13 cellular contexts compared by ENCODE assay signal in the genomic region with DNA sequence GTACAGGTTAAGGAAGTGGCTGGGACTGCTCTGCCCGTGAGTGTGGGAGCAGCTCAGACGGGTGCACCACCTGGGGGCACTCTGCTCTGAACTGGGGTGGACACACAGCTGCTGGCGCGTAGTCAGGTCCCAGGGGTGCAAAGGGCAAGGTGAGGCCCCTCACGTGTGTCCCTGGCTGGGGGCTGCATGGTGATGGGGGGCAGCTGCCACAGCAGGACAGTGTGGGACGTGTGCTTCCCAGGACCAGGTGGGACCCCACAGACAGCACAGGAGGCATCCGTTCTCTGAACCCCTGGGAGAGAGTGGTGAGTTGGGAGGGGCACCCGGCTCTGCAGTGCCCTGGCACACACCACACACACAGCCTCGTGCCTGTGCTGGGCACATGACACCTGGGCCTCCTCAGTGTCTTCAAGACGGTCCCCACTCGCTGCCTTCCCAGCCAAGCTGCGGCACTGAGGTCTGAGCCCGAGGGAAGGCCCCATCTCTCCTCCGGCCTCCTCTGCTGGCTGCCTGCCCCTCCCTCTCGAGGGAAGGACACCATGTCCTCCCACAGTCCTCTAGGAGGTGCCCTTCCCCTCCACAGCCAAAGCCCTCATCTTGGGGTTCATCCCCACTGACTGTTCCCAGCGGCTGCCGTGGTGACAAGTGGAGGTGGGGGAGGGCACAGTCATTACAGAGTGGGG. TPM values are rescaled to one million over a fixed set of nuclear protein-coding genes. Genes with fewer than 3 reads are reported as not detected.
DNase-seq lines count a peak whose midpoint lies in the region; ATAC-seq and TF ChIP-seq lines count a peak whose summit lies in the region.
"Had no signal": no experiment of that assay in that cellular context is flagged by ENCODE, and none has a peak within 500 bp of the region (broad histone marks: within the 10 kb centered on the region; RNA-seq: fewer than 3 reads in every experiment).

No MANE protein-coding gene starts in this region.

- H3K27ac Mint-ChIP-seq in activated T-cell treated with anti-CD3 and anti-CD28 coated beads, Interleukin-2, amount 50 U/mL, for 24 hours: no peak overlapping the region
- H3K27ac Mint-ChIP-seq: activated naive CD4-positive, alpha-beta T cell treated with anti-CD3 and anti-CD28 coated beads, Interleukin-2, amount 50 U/mL, for 24 hours had no signal

- H3K36me3 ChIP-seq in aorta (ENCODE audit: control insufficient read depth in 1 of 2, insufficient read depth in 2 of 2, low read length in 1 of 2): no peaks in the 10 kb centered on the region
- peaks cover 0 to 19% (median 0%) of the 10 kb centered on the region in 6 donors for H3K36me3 ChIP-seq in spleen
- H3K36me3 ChIP-seq: heart right ventricle had no signal

- H3K27me3 ChIP-seq in aorta (ENCODE audit: control insufficient read depth in 1 of 2, insufficient read depth in 2 of 2, low read length in 1 of 2) (no peaks in the 10 kb centered on the region), spleen (replicated peaks in 1 of 7) (no peaks in the 10 kb centered on the region)
- H3K27me3 ChIP-seq: heart right ventricle had no signal

- H3K9me3 ChIP-seq in aorta (ENCODE audit: control insufficient read depth, low read length) (no peaks in the 10 kb centered on the region), spleen (no peaks in the 10 kb centered on the region)
- H3K9me3 ChIP-seq: heart right ventricle had no signal

- intact Hi-C loops in aorta (cut with DNase I): no loop called here
- intact Hi-C loops in spleen (cut with DNase I; ENCODE audit: low total_unique reads): no loop called here

- 78 to 83% methylated on average over 17 of the region's 17 CpGs for WGBS in aorta, 2 donors
- 78 to 87% (median 81%) methylated on average over 9 to 17 of the region's 17 CpGs for WGBS in spleen, 5 donors

- no peaks in the 10 kb centered on the region for H3K9me3 Mint-ChIP-seq in activated T-cell treated with anti-CD3 and anti-CD28 coated beads, Interleukin-2, amount 50 U/mL, for 24 hours
- H3K9me3 Mint-ChIP-seq: activated naive CD4-positive, alpha-beta T cell treated with anti-CD3 and anti-CD28 coated beads, Interleukin-2, amount 50 U/mL, for 24 hours had no signal

- H3K4me1 ChIP-seq in aorta (ENCODE audit: control insufficient read depth in 1 of 2, insufficient read depth in 2 of 2, low read length in 2 of 2) (no peaks in the 10 kb centered on the region), spleen (no peaks in the 10 kb centered on the region)
- H3K4me1 ChIP-seq: heart right ventricle had no signal

- H3K4me3 ChIP-seq in aorta (ENCODE audit: low read length in 2 of 2): no peak overlapping the region
- no peak overlapping the region for H3K4me3 ChIP-seq in spleen
- no peak overlapping the region for H3K4me3 ChIP-seq in coronary artery
- H3K4me3 ChIP-seq: heart right ventricle, skin epidermis had no signal

- peaks cover 61% of the 10 kb centered on the region for H3K36me3 Mint-ChIP-seq in activated T-cell treated with anti-CD3 and anti-CD28 coated beads, Interleukin-2, amount 50 U/mL, for 24 hours (ENCODE audit: low read depth)

- H3K4me1 Mint-ChIP-seq in activated T-cell treated with anti-CD3 and anti-CD28 coated beads, Interleukin-2, amount 50 U/mL, for 24 hours (ENCODE audit: low read depth): peaks cover 8% of the 10 kb centered on the region

- H3K27me3 Mint-ChIP-seq in activated T-cell treated with anti-CD3 and anti-CD28 coated beads, Interleukin-2, amount 50 U/mL, for 24 hours: no peaks in the 10 kb centered on the region
- H3K27me3 Mint-ChIP-seq: activated naive CD4-positive, alpha-beta T cell treated with anti-CD3 and anti-CD28 coated beads, Interleukin-2, amount 50 U/mL, for 24 hours had no signal

- H3K27ac ChIP-seq in aorta (ENCODE audit: low read depth in 1 of 2, low read length in 2 of 2) (no peak overlapping the region), spleen (no peak overlapping the region), coronary artery (no peak overlapping the region)
- H3K27ac ChIP-seq: heart right ventricle, skin epidermis had no signal

- no peak for TF ChIP-seq POLR2A in spleen (IDR thresholded peaks at IDR 0.05)

- peak; percentile 19 for ATAC-seq in aorta (ENCODE audit: low FRiP score)

- peak in 2 of 11 experiments; percentile 16 to 22 for TF ChIP-seq CTCF in spleen (IDR thresholded peaks at IDR 0.05 in 8 of 11, conservative IDR thresholded peaks at IDR 0.05 in 3 of 11)
- no peak for TF ChIP-seq CTCF in coronary artery (IDR thresholded peaks at IDR 0.05)

- DNase-seq in stimulated activated naive CD4-positive, alpha-beta T cell (lab: John Stamatoyannopoulos, UW): peak in 5 of 6 experiments; percentile 13 to 53 (median 33)
- DNase-seq in stimulated activated naive CD4-positive, alpha-beta T cell treated with Interleukin-2 at 50 U/mL for 16 hours (lab: John Stamatoyannopoulos, UW): no peak
- peak; percentile 42 for DNase-seq in activated T-cell treated with anti-CD3 and anti-CD28 coated beads, Interleukin-2, amount 50 U/mL, for 24 hours
- peak; percentile 41 for DNase-seq in islet precursor cell
- DNase-seq in aorta: no peak
- DNase-seq in spleen: no peak
- DNase-seq in RKO (ENCODE audit: low spot score): no peak
- DNase-seq in coronary artery (ENCODE audit: low spot score): no peak
- DNase-seq: heart right ventricle, KBM-7, NCI-H446 treated with DMSO at 0.1 percent for 48 hours had no signal

- H3K4me3 Mint-ChIP-seq in activated T-cell treated with anti-CD3 and anti-CD28 coated beads, Interleukin-2, amount 50 U/mL, for 24 hours: no peak overlapping the region
- H3K4me3 Mint-ChIP-seq: activated naive CD4-positive, alpha-beta T cell treated with anti-CD3 and anti-CD28 coated beads, Interleukin-2, amount 50 U/mL, for 24 hours had no signal

RNA-seq across cellular contexts. Expression of a gene that starts 24.7 kb away (rescaled TPM):
- total RNA-seq in aorta (1 to 10 TPM in 1 of 2 donors, under 1 TPM in 1; 0.36 to 4.2 TPM), spleen (1 to 10 TPM in 1 of 7 donors, under 1 TPM in 5, not detected in 1; 0.36 to 1.3 (median 0.61) TPM)
- polyA plus RNA-seq in aorta (under 1 TPM in 1 of 2 donors, not detected in 1; 0.13 TPM), spleen (under 1 TPM; 0.15 to 0.38 (median 0.35) TPM)

RNA-seq across cellular contexts. Expression of a gene that starts 34.1 kb away (rescaled TPM):
- total RNA-seq in aorta (1 to 10 TPM; 3.8 to 7.2 TPM), spleen (1 to 10 TPM; 1.3 to 4.8 (median 3.2) TPM)
- polyA plus RNA-seq in aorta (10 to 100 TPM in 1 of 2 donors, under 1 TPM in 1; 0.75 to 60.1 TPM), spleen (10 to 100 TPM; 10.4 to 22.7 (median 13.0) TPM)

RNA-seq across cellular contexts. Expression of a gene that starts 46.8 kb away (rescaled TPM):
- total RNA-seq in aorta (100 to 1,000 TPM; 183 to 208 TPM), spleen (100 to 1,000 TPM in 4 of 7 donors, 10 to 100 TPM in 3; 24.0 to 216 (median 182) TPM)
- polyA plus RNA-seq in aorta (100 to 1,000 TPM; 249 to 307 TPM), spleen (100 to 1,000 TPM; 203 to 224 (median 204) TPM)

RNA-seq across cellular contexts. Expression of a gene that starts 47.5 kb away (rescaled TPM):
- total RNA-seq in aorta: 1 to 10 TPM in 1 of 2 donors, under 1 TPM in 1; 0.84 to 1.2 TPM
- polyA plus RNA-seq in aorta: 1 to 10 TPM in 1 of 2 donors, under 1 TPM in 1; 0.50 to 1.3 TPM
- 1 to 10 TPM; 2.3 to 5.6 (median 3.7) TPM for total RNA-seq in spleen
- polyA plus RNA-seq in spleen: 1 to 10 TPM; 1.7 to 3.3 (median 2.4) TPM

RNA-seq across cellular contexts. Expression of a gene that starts 55.7 kb away (rescaled TPM):
- total RNA-seq in aorta (1 to 10 TPM in 1 of 2 donors, under 1 TPM in 1; 0.65 to 1.4 TPM), spleen (10 to 100 TPM in 2 of 7 donors, 1 to 10 TPM in 5; 5.3 to 12.5 (median 9.3) TPM)
- polyA plus RNA-seq in aorta (1 to 10 TPM in 1 of 2 donors, not detected in 1; 1.5 TPM), spleen (10 to 100 TPM in 2 of 3 donors, 1 to 10 TPM in 1; 4.4 to 17.8 (median 15.0) TPM)

Comparison
In these comparisons a context has a peak if more than half of its experiments do, and no peak if none do; other contexts are left out.
1. DNase-seq: peak in stimulated activated naive CD4-positive, alpha-beta T cell (5 of 6), activated T-cell treated with anti-CD3 and anti-CD28 coated beads, Interleukin-2, amount 50 U/mL, for 24 hours (single experiment) and islet precursor cell (single experiment); none in stimulated activated naive CD4-positive, alpha-beta T cell treated with Interleukin-2 at 50 U/mL for 16 hours (single experiment), aorta (0 of 2), spleen (single experiment), RKO (single experiment) and coronary artery (single experiment).